ENCODE assay signal across 8 cellular contexts in the genomic region with DNA sequence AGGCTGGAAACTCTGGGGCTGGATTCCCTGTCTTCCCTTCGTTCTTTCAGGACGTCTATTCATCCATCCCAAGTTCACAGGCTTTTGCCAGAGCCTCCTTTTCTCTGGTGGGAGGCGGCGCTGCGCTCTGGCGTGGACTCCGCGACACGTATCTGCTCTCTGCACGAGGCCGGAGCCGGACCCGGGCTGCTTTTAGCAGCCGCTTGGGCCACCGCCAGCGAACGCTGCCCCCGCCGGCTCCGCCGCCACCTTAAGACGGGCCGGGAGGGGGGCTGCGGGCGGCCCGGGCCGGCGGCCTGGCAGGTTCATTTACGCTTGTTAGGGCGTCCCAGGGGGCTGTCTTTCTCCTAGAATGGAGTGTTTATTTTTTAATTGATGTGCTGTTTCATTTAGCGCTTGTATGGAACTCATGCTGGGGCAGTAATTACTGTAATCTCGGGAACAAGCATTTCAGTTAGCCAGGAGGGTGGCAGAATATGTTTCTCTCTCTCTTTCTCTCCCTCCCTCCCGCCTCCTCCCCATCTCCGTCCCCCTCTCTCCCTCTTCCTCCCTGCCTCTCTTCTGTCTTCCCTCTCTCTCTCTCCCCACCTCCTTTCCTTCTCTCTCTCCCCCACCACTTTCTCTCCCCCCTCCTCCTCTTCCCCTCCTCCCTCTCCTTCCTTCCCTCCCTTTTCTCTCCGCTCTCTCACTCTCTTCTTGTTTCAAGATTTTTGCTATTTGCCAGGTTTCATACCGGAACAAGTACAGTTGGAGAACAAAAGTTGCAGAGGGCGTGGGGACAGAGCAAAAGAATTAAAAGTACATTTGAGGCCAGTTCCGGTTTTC. TPM values are rescaled to one million over a fixed set of nuclear protein-coding genes. Genes with fewer than 3 reads are reported as not detected.
DNase-seq lines count a peak whose midpoint lies in the region; ATAC-seq, FAIRE-seq and TF ChIP-seq lines count a peak whose summit lies in the region.

No MANE protein-coding gene starts in this region.

- POLR2A ChIA-PET in activated CD4-positive, alpha-beta memory T cell treated with anti-CD3 and anti-CD28 coated beads for 36 hours (lab: Charles Lee), result no interaction called here

- no peaks in the 10 kb centered on the region for H3K36me3 ChIP-seq in CD4-positive, CD25-positive, alpha-beta regulatory T cell (ENCODE audit: control insufficient read depth, insufficient read depth, low read length)
- H3K36me3 ChIP-seq in mesodermal cell (ENCODE audit: control insufficient read depth, insufficient read depth, low read length) (no peaks in the 10 kb centered on the region), thoracic aorta (no peaks in the 10 kb centered on the region)

- H3K9me3 Mint-ChIP-seq in CD4-positive, CD25-positive, alpha-beta regulatory T cell, result peaks cover 0 to 4% (median 0%) of the 10 kb centered on the region in 7 donors
- no peaks in the 10 kb centered on the region for H3K9me3 Mint-ChIP-seq in activated CD4-positive, alpha-beta memory T cell treated with anti-CD3 and anti-CD28 coated beads for 36 hours

- FAIRE-seq in GM12892 (lab: Jason Lieb, UNC), result no peak

- ATAC-seq in CD4-positive, CD25-positive, alpha-beta regulatory T cell (ENCODE audit: low read depth in 2 of 2), result no peak
- ATAC-seq in thoracic aorta (ENCODE audit: insufficient number of reproducible peaks, low FRiP score, low read depth) (no peak), HG03457 (IDR thresholded peaks at IDR 0.05; ENCODE audit: unreplicated experiment) (no peak)

- no peak for TF ChIP-seq EP300 in Ishikawa (IDR thresholded peaks at IDR 0.05; ENCODE audit: borderline replicate concordance)

- CTCF ChIA-PET in activated CD4-positive, alpha-beta memory T cell treated with anti-CD3 and anti-CD28 coated beads for 36 hours (lab: Charles Lee), result interaction anchor here (0.5 to 0.6 kb wide), 2 partner anchors 8 to 139 kb away, joined by 3 to 4 read pairs; no protein-coding TSS in a partner anchor

- DNase-seq in CD4-positive, CD25-positive, alpha-beta regulatory T cell, result no peak
- DNase-seq in activated CD4-positive, alpha-beta memory T cell treated with anti-CD3 and anti-CD28 coated beads for 36 hours, result peak; percentile 13
- DNase-seq in erythroblast (lab: John Stamatoyannopoulos, UW) (peak; percentile 7 to 14), thoracic aorta (ENCODE audit: low spot score) (peak; percentile 27), GM12892 (ENCODE audit: insufficient read length) (no peak)

- TF ChIP-seq POLR2A in erythroblast (IDR thresholded peaks at IDR 0.05; ENCODE audit: low read length), result no peak
- no peak for TF ChIP-seq POLR2A in GM12892 (IDR thresholded peaks at IDR 0.05; ENCODE audit: low read depth, low read length)

- H3K4me1 ChIP-seq in CD4-positive, CD25-positive, alpha-beta regulatory T cell (ENCODE audit: control insufficient read depth, insufficient read depth, low read length, poor library complexity, severe bottlenecking), result peaks cover 30% of the 10 kb centered on the region
- H3K4me1 ChIP-seq in mesodermal cell (ENCODE audit: control insufficient read depth, insufficient read depth, low read length, poor library complexity, severe bottlenecking), result peaks cover 8% of the 10 kb centered on the region
- peaks cover 6 to 18% of the 10 kb centered on the region in 2 donors for H3K4me1 ChIP-seq in thoracic aorta (ENCODE audit: control insufficient read depth in 1 of 2, low read depth in 2 of 2)

- WGBS in mesodermal cell (ENCODE audit: insufficient coverage in 2 of 2), 2 experiments, result 0% methylated on average over 22 to 35 of the region's 38 CpGs

- intact Hi-C loops in activated CD4-positive, alpha-beta memory T cell treated with anti-CD3 and anti-CD28 coated beads for 36 hours (cut with micrococcal nuclease), result loop anchor here (2.0 to 10.0 kb wide), 4 partner anchors 269 to 649 kb away; a partner anchor contains a TSS

- TF ChIP-seq CTCF in thoracic aorta (IDR thresholded peaks at IDR 0.05), result no peak

- peak overlapping the region in 1 of 3 donors; percentile 21 for H3K27ac Mint-ChIP-seq in CD4-positive, CD25-positive, alpha-beta regulatory T cell
- H3K27ac Mint-ChIP-seq in activated CD4-positive, alpha-beta memory T cell treated with anti-CD3 and anti-CD28 coated beads for 36 hours, result no peak overlapping the region

- no peak overlapping the region for H3K27ac ChIP-seq in CD4-positive, CD25-positive, alpha-beta regulatory T cell (ENCODE audit: insufficient read depth, low read length, poor library complexity, severe bottlenecking)
- H3K27ac ChIP-seq in mesodermal cell (ENCODE audit: low read depth, low read length, severe bottlenecking) (no peak overlapping the region), thoracic aorta (peak overlapping the region; percentile 89 to 96)

- H3K9me3 ChIP-seq in CD4-positive, CD25-positive, alpha-beta regulatory T cell (ENCODE audit: control insufficient read depth in 2 of 2, low read length in 2 of 2), result no peaks in the 10 kb centered on the region
- H3K9me3 ChIP-seq in mesodermal cell (ENCODE audit: control insufficient read depth, low read length), result peaks cover 6% of the 10 kb centered on the region
- H3K9me3 ChIP-seq in thoracic aorta, result no peaks in the 10 kb centered on the region

- H3K27me3 Mint-ChIP-seq in CD4-positive, CD25-positive, alpha-beta regulatory T cell, result peaks cover 57% of the 10 kb centered on the region
- peaks cover 24% of the 10 kb centered on the region for H3K27me3 Mint-ChIP-seq in activated CD4-positive, alpha-beta memory T cell treated with anti-CD3 and anti-CD28 coated beads for 36 hours

- H3K4me3 ChIP-seq in CD4-positive, CD25-positive, alpha-beta regulatory T cell (ENCODE audit: low read depth, low read length), result peak overlapping the region; percentile 44
- H3K4me3 ChIP-seq in mesodermal cell (ENCODE audit: extremely low read depth, insufficient read depth, low read length, poor library complexity, severe bottlenecking) (peak overlapping the region; percentile 74), thoracic aorta (peak overlapping the region; percentile 88)

- H3K4me3 Mint-ChIP-seq in CD4-positive, CD25-positive, alpha-beta regulatory T cell, result peak overlapping the region; percentile 54 to 90 (median 87)
- peak overlapping the region; percentile 78 for H3K4me3 Mint-ChIP-seq in activated CD4-positive, alpha-beta memory T cell treated with anti-CD3 and anti-CD28 coated beads for 36 hours

- no peak for TF ChIP-seq RAD21 in Ishikawa (IDR thresholded peaks at IDR 0.05; ENCODE audit: low read depth)

- no peaks in the 10 kb centered on the region for H3K36me3 Mint-ChIP-seq in CD4-positive, CD25-positive, alpha-beta regulatory T cell
- no peaks in the 10 kb centered on the region for H3K36me3 Mint-ChIP-seq in activated CD4-positive, alpha-beta memory T cell treated with anti-CD3 and anti-CD28 coated beads for 36 hours

- peaks cover 0 to 33% (median 10%) of the 10 kb centered on the region in 4 donors for H3K4me1 Mint-ChIP-seq in CD4-positive, CD25-positive, alpha-beta regulatory T cell
- H3K4me1 Mint-ChIP-seq in activated CD4-positive, alpha-beta memory T cell treated with anti-CD3 and anti-CD28 coated beads for 36 hours (ENCODE audit: low read depth), result peaks cover 22% of the 10 kb centered on the region

- H3K27me3 ChIP-seq in CD4-positive, CD25-positive, alpha-beta regulatory T cell (ENCODE audit: control insufficient read depth, insufficient read depth, low read length), result peaks cover 13% of the 10 kb centered on the region
- no peaks in the 10 kb centered on the region for H3K27me3 ChIP-seq in thoracic aorta (replicated peaks; ENCODE audit: insufficient read depth)

TF ChIP-seq in Ishikawa, 13 proteins besides CTCF, POLR2A, EP300 and RAD21:
- TF ChIP-seq FOXM1 (IDR thresholded peaks at IDR 0.05; ENCODE audit: borderline replicate concordance, low read depth) (no peak), TCF12 (IDR thresholded peaks at IDR 0.05; ENCODE audit: low read depth) (no peak), CEBPB (IDR thresholded peaks at IDR 0.05) (no peak), NFIC (IDR thresholded peaks at IDR 0.05) (0 out of 2 replicates have a peak, but pooled peaks have one; percentile 8), ZBTB7A (IDR thresholded peaks at IDR 0.05; ENCODE audit: low read depth) (no peak), YY1 (IDR thresholded peaks at IDR 0.05; ENCODE audit: low read depth) (no peak)
- TF ChIP-seq, protein P1, sequence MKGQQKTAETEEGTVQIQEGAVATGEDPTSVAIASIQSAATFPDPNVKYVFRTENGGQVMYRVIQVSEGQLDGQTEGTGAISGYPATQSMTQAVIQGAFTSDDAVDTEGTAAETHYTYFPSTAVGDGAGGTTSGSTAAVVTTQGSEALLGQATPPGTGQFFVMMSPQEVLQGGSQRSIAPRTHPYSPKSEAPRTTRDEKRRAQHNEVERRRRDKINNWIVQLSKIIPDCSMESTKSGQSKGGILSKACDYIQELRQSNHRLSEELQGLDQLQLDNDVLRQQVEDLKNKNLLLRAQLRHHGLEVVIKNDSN (IDR thresholded peaks at IDR 0.05), result no peak
- TF ChIP-seq, protein P2, sequence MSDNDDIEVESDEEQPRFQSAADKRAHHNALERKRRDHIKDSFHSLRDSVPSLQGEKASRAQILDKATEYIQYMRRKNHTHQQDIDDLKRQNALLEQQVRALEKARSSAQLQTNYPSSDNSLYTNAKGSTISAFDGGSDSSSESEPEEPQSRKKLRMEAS (IDR thresholded peaks at IDR 0.05), result peak; percentile 34

RNA-seq across cellular contexts. Expression of a gene that starts 1.3 kb away (rescaled TPM):
- 0.12 TPM for total RNA-seq in CD4-positive, CD25-positive, alpha-beta regulatory T cell
- polyA plus RNA-seq in CD4-positive, CD25-positive, alpha-beta regulatory T cell, result not detected
- total RNA-seq in activated CD4-positive, alpha-beta memory T cell treated with anti-CD3 and anti-CD28 coated beads for 36 hours, result under 1 TPM; 0.31 to 0.45 TPM
- 15.9 TPM for polyA plus RNA-seq in mesodermal cell (2013, experiment 1 of 2)
- 17.3 TPM for polyA plus RNA-seq in mesodermal cell (2013, experiment 2 of 2)
- 10 to 100 TPM; 12.4 to 21.3 TPM for total RNA-seq in thoracic aorta
- polyA plus RNA-seq in GM12892 (2012; ENCODE audit: missing spikeins), result not detected

RNA-seq across cellular contexts. Expression of a gene that starts 38.2 kb away (rescaled TPM):
- not detected for total RNA-seq in CD4-positive, CD25-positive, alpha-beta regulatory T cell
- polyA plus RNA-seq in CD4-positive, CD25-positive, alpha-beta regulatory T cell, result not detected
- total RNA-seq in activated CD4-positive, alpha-beta memory T cell treated with anti-CD3 and anti-CD28 coated beads for 36 hours, result not detected
- not detected for polyA plus RNA-seq in mesodermal cell (2013, experiment 1 of 2)
- polyA plus RNA-seq in mesodermal cell (2013, experiment 2 of 2), result not detected
- not detected for total RNA-seq in thoracic aorta
- polyA plus RNA-seq in GM12892 (2012; ENCODE audit: missing spikeins), result not detected

Comparison
In these comparisons a context has a peak if more than half of its experiments do, and no peak if none do; other contexts are left out.
1. DNase-seq: peak in activated CD4-positive, alpha-beta memory T cell treated with anti-CD3 and anti-CD28 coated beads for 36 hours (single experiment), erythroblast (2 of 2) and thoracic aorta (single experiment); none in CD4-positive, CD25-positive, alpha-beta regulatory T cell (0 of 3) and GM12892 (single experiment).
2. H3K27ac ChIP-seq: peak in thoracic aorta (2 of 2); none in CD4-positive, CD25-positive, alpha-beta regulatory T cell (single experiment) and mesodermal cell (single experiment).
3. RNA of a gene that starts 1.3 kb away (total RNA-seq): 12.4 to 21.3 TPM in thoracic aorta; 0.31 to 0.45 TPM in activated CD4-positive, alpha-beta memory T cell treated with anti-CD3 and anti-CD28 coated beads for 36 hours and 0.12 TPM in CD4-positive, CD25-positive, alpha-beta regulatory T cell (single experiment); every median in the first group is over 4 times any median in the second.
4. Peak in every context shown above with its lines, with median percentiles within 50 percentile points of each other: H3K4me3 ChIP-seq.